In the genomic region with DNA sequence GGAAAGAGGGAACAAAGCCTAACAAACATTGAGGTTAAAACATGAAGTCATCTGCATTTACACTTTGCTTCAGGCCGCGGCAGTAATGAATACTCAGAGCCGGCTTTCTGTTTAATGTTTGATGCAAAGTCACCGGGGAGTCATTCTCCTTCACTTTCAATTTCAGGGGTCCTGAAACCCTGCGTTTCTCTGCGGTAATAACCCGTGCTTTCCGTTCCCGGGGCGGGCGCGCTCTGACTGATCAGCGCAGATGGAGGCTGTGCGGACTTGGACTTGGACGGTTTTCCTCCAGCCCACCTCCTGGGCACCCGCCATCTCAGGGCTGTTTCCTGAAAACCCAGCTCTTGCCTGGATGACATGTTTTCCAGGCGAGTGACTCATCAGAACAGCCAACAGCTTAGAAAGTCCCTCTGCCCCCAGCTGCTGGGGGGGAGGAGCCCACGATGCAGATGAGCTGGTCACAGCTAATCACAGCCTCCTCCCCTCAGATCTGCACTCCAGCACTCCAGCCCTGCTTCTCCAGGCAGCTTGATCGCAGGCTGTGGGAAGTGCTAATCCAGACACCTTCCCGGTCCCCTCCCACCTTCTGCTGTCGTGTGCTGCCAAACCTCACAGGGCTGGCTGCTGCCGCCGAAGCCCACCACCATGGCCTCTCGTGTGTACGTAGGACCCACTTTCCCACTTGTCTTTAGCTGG, we compare ENCODE assay signal across 8 cellular contexts.
A peak's percentile ranks its signal among the peaks of the same experiment; 100 is the strongest.
DNase-seq lines count a peak whose midpoint lies in the region; ATAC-seq, FAIRE-seq and TF ChIP-seq lines count a peak whose summit lies in the region.

No MANE protein-coding gene starts in this region.

- intact Hi-C loops in HepG2 (cut with micrococcal nuclease; ENCODE audit: unreplicated experiment): no loop called here

- peak; percentile 70 for ATAC-seq in GM19043 (IDR thresholded peaks at IDR 0.05; ENCODE audit: low read depth, unreplicated experiment)
- peak; percentile 82 for ATAC-seq in HG03354 (IDR thresholded peaks at IDR 0.05; ENCODE audit: poor library complexity, severe bottlenecking, unreplicated experiment)
- ATAC-seq in HepG2: peak; percentile 84

- H4K20me1 ChIP-seq in HepG2 (ENCODE audit: insufficient read depth, low read length): no peaks in the 10 kb centered on the region

- H3K9me3 ChIP-seq in HepG2 (ENCODE audit: low read length): no peaks in the 10 kb centered on the region

- CTCF ChIA-PET in HepG2 (lab: Yijun Ruan, JAX; ENCODE audit: low intra/inter-chr PET ratio, low total read pairs): no interaction called here

- no peaks in the 10 kb centered on the region for H3K79me2 ChIP-seq in HepG2 (ENCODE audit: insufficient read depth, low read length)

- TF ChIP-seq CTCF in AG10803 (conservative IDR thresholded peaks at IDR 0.05; ENCODE audit: low read length) (no peak), HepG2 (CRISPR knock-in tag; IDR thresholded peaks at IDR 0.05) (no peak)

- BruUV-seq in HepG2 (replicated peaks; lab: Mats Ljungman, UMichigan): no TSS peak

- peak; percentile 53 for FAIRE-seq in HepG2 (lab: Jason Lieb, UNC)

- WGBS in HepG2 (ENCODE audit: low lambda C conversion rate): 79% methylated on average over 25 of the region's 25 CpGs

- H3K4me2 ChIP-seq in HepG2 (ENCODE audit: low read depth, low read length): peak overlapping the region; percentile 45

- TF ChIP-seq POLR2A in HepG2 (IDR thresholded peaks at IDR 0.05; ENCODE audit: insufficient read depth in 1 of 2, low read depth in 2 of 2, low read length in 2 of 2): no peak

- peak overlapping the region; percentile 65 for H3K4me3 ChIP-seq in AG10803 (ENCODE audit: low read length)
- peak overlapping the region in 1 of 3 experiments; percentile 22; a peak in 1 of 6 replicates for H3K4me3 ChIP-seq in HepG2 (replicated peaks in 1 of 3; ENCODE audit: insufficient read depth in 1 of 3, low read depth in 2 of 3, low read length in 3 of 3)

- POLR2A ChIA-PET in HepG2 (lab: Yijun Ruan, JAX): interaction anchor here (1.1 kb wide), 1 partner anchor 378 kb away, joined by 3 read pairs; no protein-coding TSS in a partner anchor

- TF ChIP-seq RAD21 in HepG2 (CRISPR knock-in tag; IDR thresholded peaks at IDR 0.05): no peak

- in situ Hi-C loops in HepG2 (cut with HindIII; ENCODE audit: extremely low pct_ligation_motif_present, low pct_unique_long_range_greater_than_20kb): no loop called here

- H3K36me3 ChIP-seq in HepG2 (replicated peaks in 1 of 2; ENCODE audit: control insufficient read depth in 1 of 2, insufficient read depth in 2 of 2, low read length in 2 of 2): peaks cover 4 to 6% of the 10 kb centered on the region in 2 experiments; a peak in 3 of 5 replicates

- no peak for TF ChIP-seq EP300 in HepG2 (IDR thresholded peaks at IDR 0.05; ENCODE audit: low read depth in 2 of 2, low read length in 2 of 2)
- no peak for TF ChIP-seq EP300 in HepG2 (CRISPR knock-in tag; IDR thresholded peaks at IDR 0.05; ENCODE audit: borderline replicate concordance)

- peak overlapping the region; percentile 13; the same call in 1 of the 2 replicates for H3K9ac ChIP-seq in HepG2 (ENCODE audit: insufficient read depth, low read depth, low read length)

- H3K27me3 ChIP-seq in HepG2 (ENCODE audit: control insufficient read depth in 1 of 2, insufficient read depth in 2 of 2, low read length in 2 of 2): no peaks in the 10 kb centered on the region

- peaks cover 15% of the 10 kb centered on the region for H3K4me1 ChIP-seq in HepG2 (ENCODE audit: insufficient read depth, low read length)

- peak overlapping the region; percentile 49 for H3K27ac ChIP-seq in HepG2 (ENCODE audit: extremely low read length, insufficient read depth, low read length)

- H2AFZ ChIP-seq in HepG2 (ENCODE audit: low read length): no peak overlapping the region

- DNase-seq in AG10803 (ENCODE audit: low read depth) (peak; percentile 98), NCI-H460 (ENCODE audit: extremely low read depth, low read depth) (peak; percentile 83), dermis microvascular lymphatic vessel endothelial cell (ENCODE audit: low read depth in 2 of 2) (peak; percentile 90 to 99), HepG2 (ENCODE audit: low spot score) (peak; percentile 86)
- peak; percentile 77 to 79 for DNase-seq in activated CD4-positive, alpha-beta T cell treated with anti-CD3 and anti-CD28 coated beads, Interleukin-2, amount 50 U/mL, for 4 hours
- peak; percentile 86 to 87 for DNase-seq in stimulated activated CD4-positive, alpha-beta T cell treated with anti-CD3 and anti-CD28 coated beads, Interleukin-2, amount 100 ng/mL, for 24 hours

TF ChIP-seq in HepG2, 621 proteins besides CTCF, POLR2A, EP300 and RAD21 (continues in another document):
- no peak for TF ChIP-seq ZC3H4 (CRISPR knock-in tag; IDR thresholded peaks at IDR 0.05; ENCODE audit: borderline replicate concordance)
- TF ChIP-seq IKZF1 (IDR thresholded peaks at IDR 0.05): no peak
- TF ChIP-seq ZFP41 (CRISPR knock-in tag; IDR thresholded peaks at IDR 0.05; ENCODE audit: borderline replicate concordance): no peak
- TF ChIP-seq GATAD2A (CRISPR knock-in tag; IDR thresholded peaks at IDR 0.05): no peak
- TF ChIP-seq, protein P1, sequence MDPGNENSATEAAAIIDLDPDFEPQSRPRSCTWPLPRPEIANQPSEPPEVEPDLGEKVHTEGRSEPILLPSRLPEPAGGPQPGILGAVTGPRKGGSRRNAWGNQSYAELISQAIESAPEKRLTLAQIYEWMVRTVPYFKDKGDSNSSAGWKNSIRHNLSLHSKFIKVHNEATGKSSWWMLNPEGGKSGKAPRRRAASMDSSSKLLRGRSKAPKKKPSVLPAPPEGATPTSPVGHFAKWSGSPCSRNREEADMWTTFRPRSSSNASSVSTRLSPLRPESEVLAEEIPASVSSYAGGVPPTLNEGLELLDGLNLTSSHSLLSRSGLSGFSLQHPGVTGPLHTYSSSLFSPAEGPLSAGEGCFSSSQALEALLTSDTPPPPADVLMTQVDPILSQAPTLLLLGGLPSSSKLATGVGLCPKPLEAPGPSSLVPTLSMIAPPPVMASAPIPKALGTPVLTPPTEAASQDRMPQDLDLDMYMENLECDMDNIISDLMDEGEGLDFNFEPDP (CRISPR knock-in tag; conservative IDR thresholded peaks at IDR 0.05): no peak
- TF ChIP-seq ZNF10 (CRISPR knock-in tag; IDR thresholded peaks at IDR 0.05; ENCODE audit: borderline replicate concordance, low read depth): no peak
- peak; percentile 55; the same call in 1 of the 2 replicates for TF ChIP-seq JUND (CRISPR knock-in tag; IDR thresholded peaks at IDR 0.05)
- TF ChIP-seq ZBTB38 (CRISPR knock-in tag; IDR thresholded peaks at IDR 0.05): peak; percentile 79; the same call in 1 of the 2 replicates
- TF ChIP-seq, protein P2, sequence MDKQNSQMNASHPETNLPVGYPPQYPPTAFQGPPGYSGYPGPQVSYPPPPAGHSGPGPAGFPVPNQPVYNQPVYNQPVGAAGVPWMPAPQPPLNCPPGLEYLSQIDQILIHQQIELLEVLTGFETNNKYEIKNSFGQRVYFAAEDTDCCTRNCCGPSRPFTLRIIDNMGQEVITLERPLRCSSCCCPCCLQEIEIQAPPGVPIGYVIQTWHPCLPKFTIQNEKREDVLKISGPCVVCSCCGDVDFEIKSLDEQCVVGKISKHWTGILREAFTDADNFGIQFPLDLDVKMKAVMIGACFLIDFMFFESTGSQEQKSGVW (CRISPR knock-in tag; IDR thresholded peaks at IDR 0.05; ENCODE audit: borderline replicate concordance): no peak
- no peak for TF ChIP-seq ZNF75D (CRISPR knock-in tag; IDR thresholded peaks at IDR 0.05; ENCODE audit: borderline replicate concordance)
- no peak for TF ChIP-seq SP1 (IDR thresholded peaks at IDR 0.05)
- no peak for TF ChIP-seq SP1 (CRISPR knock-in tag; IDR thresholded peaks at IDR 0.05)
- TF ChIP-seq, protein P3, sequence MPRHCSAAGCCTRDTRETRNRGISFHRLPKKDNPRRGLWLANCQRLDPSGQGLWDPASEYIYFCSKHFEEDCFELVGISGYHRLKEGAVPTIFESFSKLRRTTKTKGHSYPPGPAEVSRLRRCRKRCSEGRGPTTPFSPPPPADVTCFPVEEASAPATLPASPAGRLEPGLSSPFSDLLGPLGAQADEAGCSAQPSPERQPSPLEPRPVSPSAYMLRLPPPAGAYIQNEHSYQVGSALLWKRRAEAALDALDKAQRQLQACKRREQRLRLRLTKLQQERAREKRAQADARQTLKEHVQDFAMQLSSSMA (CRISPR knock-in tag; IDR thresholded peaks at IDR 0.05): no peak
- TF ChIP-seq, protein P4, sequence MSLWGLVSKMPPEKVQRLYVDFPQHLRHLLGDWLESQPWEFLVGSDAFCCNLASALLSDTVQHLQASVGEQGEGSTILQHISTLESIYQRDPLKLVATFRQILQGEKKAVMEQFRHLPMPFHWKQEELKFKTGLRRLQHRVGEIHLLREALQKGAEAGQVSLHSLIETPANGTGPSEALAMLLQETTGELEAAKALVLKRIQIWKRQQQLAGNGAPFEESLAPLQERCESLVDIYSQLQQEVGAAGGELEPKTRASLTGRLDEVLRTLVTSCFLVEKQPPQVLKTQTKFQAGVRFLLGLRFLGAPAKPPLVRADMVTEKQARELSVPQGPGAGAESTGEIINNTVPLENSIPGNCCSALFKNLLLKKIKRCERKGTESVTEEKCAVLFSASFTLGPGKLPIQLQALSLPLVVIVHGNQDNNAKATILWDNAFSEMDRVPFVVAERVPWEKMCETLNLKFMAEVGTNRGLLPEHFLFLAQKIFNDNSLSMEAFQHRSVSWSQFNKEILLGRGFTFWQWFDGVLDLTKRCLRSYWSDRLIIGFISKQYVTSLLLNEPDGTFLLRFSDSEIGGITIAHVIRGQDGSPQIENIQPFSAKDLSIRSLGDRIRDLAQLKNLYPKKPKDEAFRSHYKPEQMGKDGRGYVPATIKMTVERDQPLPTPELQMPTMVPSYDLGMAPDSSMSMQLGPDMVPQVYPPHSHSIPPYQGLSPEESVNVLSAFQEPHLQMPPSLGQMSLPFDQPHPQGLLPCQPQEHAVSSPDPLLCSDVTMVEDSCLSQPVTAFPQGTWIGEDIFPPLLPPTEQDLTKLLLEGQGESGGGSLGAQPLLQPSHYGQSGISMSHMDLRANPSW (CRISPR knock-in tag; IDR thresholded peaks at IDR 0.05; ENCODE audit: borderline replicate concordance): no peak
- TF ChIP-seq, protein P5, sequence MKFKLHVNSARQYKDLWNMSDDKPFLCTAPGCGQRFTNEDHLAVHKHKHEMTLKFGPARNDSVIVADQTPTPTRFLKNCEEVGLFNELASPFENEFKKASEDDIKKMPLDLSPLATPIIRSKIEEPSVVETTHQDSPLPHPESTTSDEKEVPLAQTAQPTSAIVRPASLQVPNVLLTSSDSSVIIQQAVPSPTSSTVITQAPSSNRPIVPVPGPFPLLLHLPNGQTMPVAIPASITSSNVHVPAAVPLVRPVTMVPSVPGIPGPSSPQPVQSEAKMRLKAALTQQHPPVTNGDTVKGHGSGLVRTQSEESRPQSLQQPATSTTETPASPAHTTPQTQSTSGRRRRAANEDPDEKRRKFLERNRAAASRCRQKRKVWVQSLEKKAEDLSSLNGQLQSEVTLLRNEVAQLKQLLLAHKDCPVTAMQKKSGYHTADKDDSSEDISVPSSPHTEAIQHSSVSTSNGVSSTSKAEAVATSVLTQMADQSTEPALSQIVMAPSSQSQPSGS (CRISPR knock-in tag; IDR thresholded peaks at IDR 0.05): no peak
